Comparison of ENCODE assay signal across 1 cellular context in genomic region chr14:100885196-100886030, GRCh38.
A peak's percentile ranks its signal among the peaks of the same experiment; 100 is the strongest.
TF ChIP-seq lines count a peak whose summit lies in the region.

No MANE protein-coding gene starts in this region.

TF ChIP-seq in HepG2, 621 proteins besides CTCF, POLR2A, EP300 and RAD21:
- TF ChIP-seq ZKSCAN1 (IDR thresholded peaks at IDR 0.05; ENCODE audit: low read length) = peak; percentile 46; the same call in 1 of the 2 replicates
- no peak for TF ChIP-seq HINFP (CRISPR knock-in tag; IDR thresholded peaks at IDR 0.05; ENCODE audit: low read depth)
- TF ChIP-seq ZNF275 (CRISPR knock-in tag; IDR thresholded peaks at IDR 0.05; ENCODE audit: borderline replicate concordance) = no peak
- TF ChIP-seq ZBTB33 (CRISPR knock-in tag; IDR thresholded peaks at IDR 0.05) = no peak
- TF ChIP-seq HNRNPLL (IDR thresholded peaks at IDR 0.05; ENCODE audit: low read depth, low read length, poor library complexity, severe bottlenecking) = no peak
- no peak for TF ChIP-seq TIGD3 (CRISPR knock-in tag; IDR thresholded peaks at IDR 0.05; ENCODE audit: borderline replicate concordance)
